10 cellular contexts compared by ENCODE assay signal in the genomic region with DNA sequence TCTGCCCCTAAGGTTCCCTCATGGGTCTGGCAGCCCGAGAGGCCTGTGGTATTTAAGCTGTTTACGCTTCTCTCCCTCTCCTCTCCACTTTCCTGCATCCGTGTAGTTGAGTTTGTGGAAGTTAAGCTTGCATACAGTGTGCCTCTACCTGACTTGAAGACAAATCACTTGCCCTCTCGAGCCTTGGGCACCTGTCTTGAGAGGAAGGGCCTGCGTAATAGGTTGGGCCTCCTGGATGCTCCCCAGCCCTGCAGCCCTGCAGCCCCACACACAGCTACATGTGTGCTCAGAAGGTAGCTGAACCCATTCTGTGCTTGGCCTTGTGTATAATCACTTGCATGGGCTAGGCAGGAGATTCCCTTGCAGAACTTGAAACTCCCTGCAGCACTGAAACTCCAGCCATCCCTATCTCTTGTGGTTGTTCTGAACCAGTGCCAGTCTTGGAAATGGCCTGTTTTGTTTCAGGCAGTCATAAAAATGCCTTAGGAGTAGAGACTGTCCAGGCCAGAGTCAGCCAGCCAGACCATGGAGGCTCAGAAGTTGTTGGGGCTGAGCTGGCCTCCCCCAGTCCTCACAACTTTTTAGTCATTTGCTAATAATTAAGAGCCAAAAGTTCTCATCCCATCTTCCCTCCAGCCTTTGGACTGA.
DNase-seq lines count a peak whose midpoint lies in the region; ATAC-seq and TF ChIP-seq lines count a peak whose summit lies in the region.
"Had no signal": no experiment of that assay in that cellular context is flagged by ENCODE, and none has a peak within 500 bp of the region (broad histone marks: within the 10 kb centered on the region; RNA-seq: fewer than 3 reads in every experiment).

No MANE protein-coding gene starts in this region.

- H3K27ac Mint-ChIP-seq in Calu3 (ENCODE audit: unreplicated experiment) = peak overlapping the region; percentile 22

- H3K9me3 Mint-ChIP-seq in Calu3 (ENCODE audit: low read depth, unreplicated experiment) = no peaks in the 10 kb centered on the region

- peaks cover 41% of the 10 kb centered on the region for H3K4me1 Mint-ChIP-seq in Calu3 (ENCODE audit: low read depth, unreplicated experiment)

- POLR2A ChIA-PET in GM10248 (lab: Yijun Ruan, JAX) = interaction anchor here (1.7 kb wide), 1 partner anchor 16 kb away, joined by 7 read pairs; no protein-coding TSS in a partner anchor

- no peak for TF ChIP-seq POLR2A in prostate gland (IDR thresholded peaks at IDR 0.05)

- ATAC-seq in GM18867 (IDR thresholded peaks at IDR 0.05; ENCODE audit: unreplicated experiment) = no peak

- WGBS in prostate gland = 64% methylated on average over 5 of the region's 5 CpGs

- no peaks in the 10 kb centered on the region for H3K36me3 ChIP-seq in SK-N-MC (ENCODE audit: insufficient read depth, low read length)
- H3K36me3 ChIP-seq in prostate gland = no peaks in the 10 kb centered on the region
- H3K36me3 ChIP-seq in H7 (replicated peaks; ENCODE audit: control insufficient read depth, insufficient read depth, low read length) = no peaks in the 10 kb centered on the region

- H3K36me3 Mint-ChIP-seq in Calu3 (ENCODE audit: insufficient read depth, unreplicated experiment) = peaks cover 23% of the 10 kb centered on the region

- no TSS peak for BruUV-seq in Calu3 (replicated peaks; lab: Mats Ljungman, UMichigan)

- intact Hi-C loops in Calu3 (cut with micrococcal nuclease; ENCODE audit: unreplicated experiment) = no loop called here
- intact Hi-C loops in prostate gland (cut with DNase I) = no loop called here

- CTCF ChIA-PET in Calu3 (lab: Charles Lee) (interaction anchor here (0.6 to 1.3 kb wide), 2 partner anchors 14 to 116 kb away, joined by 3 read pairs; no protein-coding TSS in a partner anchor), GM10248 (lab: Yijun Ruan, JAX) (interaction anchor here (0.7 to 1.5 kb wide), 6 partner anchors 11 to 104 kb away, joined by 3 to 5 read pairs (median 4); no protein-coding TSS in a partner anchor)

- DNase-seq in Calu3 (no peak), SK-N-MC (ENCODE audit: low read depth, low spot score) (no peak), fibroblast of pulmonary artery (ENCODE audit: low read depth) (peak; percentile 89), prostate gland (ENCODE audit: low spot score) (peak; percentile 25), GM10248 (ENCODE audit: extremely low spot score) (no peak), DMS153 (lab: John Stamatoyannopoulos, UW) (no peak), H7 (no peak)
- DNase-seq: activated CD4-positive, alpha-beta T cell treated with anti-CD3 and anti-CD28 coated beads for 1 hour; KBM-7 had no signal

- no peaks in the 10 kb centered on the region for H3K9me3 ChIP-seq in SK-N-MC (ENCODE audit: low read depth, low read length)
- no peaks in the 10 kb centered on the region for H3K9me3 ChIP-seq in prostate gland

- H3K27me3 ChIP-seq in prostate gland (replicated peaks; ENCODE audit: insufficient read depth) = no peaks in the 10 kb centered on the region
- no peaks in the 10 kb centered on the region for H3K27me3 ChIP-seq in H7 (ENCODE audit: control insufficient read depth, insufficient read depth, low read length)

- H3K27me3 Mint-ChIP-seq in Calu3 (ENCODE audit: unreplicated experiment) = no peaks in the 10 kb centered on the region

- TF ChIP-seq CTCF in Calu3 (IDR thresholded peaks at IDR 0.05; ENCODE audit: unreplicated experiment) (no peak), fibroblast of pulmonary artery (IDR thresholded peaks at IDR 0.05; ENCODE audit: low read length, missing control alignments) (no peak), prostate gland (IDR thresholded peaks at IDR 0.05) (no peak), GM10248 (IDR thresholded peaks at IDR 0.05; ENCODE audit: control extremely low read depth, extremely low read depth, low read depth, missing control alignments) (no peak)

- no peaks in the 10 kb centered on the region for H3K4me1 ChIP-seq in prostate gland (replicated peaks)

- H3K9ac ChIP-seq in SK-N-MC (ENCODE audit: insufficient read length) = no peak overlapping the region

- peak overlapping the region; percentile 85 for H3K27ac ChIP-seq in SK-N-MC
- H3K27ac ChIP-seq in prostate gland = peak overlapping the region in 1 of 2 donors; percentile 6

- peak overlapping the region; percentile 12 for H3K4me3 Mint-ChIP-seq in Calu3 (ENCODE audit: low read depth, unreplicated experiment)

- H3K4me3 ChIP-seq in SK-N-MC (peak overlapping the region; percentile 45), fibroblast of pulmonary artery (replicated peaks; ENCODE audit: low read depth, low read length) (no peak overlapping the region), prostate gland (no peak overlapping the region), H7 (ENCODE audit: insufficient read depth, low read depth, low read length) (no peak overlapping the region)

Comparison
In these comparisons a context has a peak if more than half of its experiments do, and no peak if none do; other contexts are left out.
1. DNase-seq: peak in fibroblast of pulmonary artery (single experiment) and prostate gland (single experiment); none in Calu3 (single experiment), SK-N-MC (single experiment), GM10248 (single experiment), DMS153 (single experiment) and H7 (single experiment).